In genomic region chr6:27684264-27685211, GRCh38 we compare ENCODE assay signal across 1 cellular context.
A peak's percentile ranks its signal among the peaks of the same experiment; 100 is the strongest.
TF ChIP-seq lines count a peak whose summit lies in the region.

No MANE protein-coding gene starts in this region.

TF ChIP-seq in HepG2, 621 proteins besides CTCF, POLR2A, EP300 and RAD21 (continued from another document and continues in another):
- no peak for TF ChIP-seq ZNF720 (CRISPR knock-in tag; IDR thresholded peaks at IDR 0.05)
- peak; percentile 56 for TF ChIP-seq ELF3 (CRISPR knock-in tag; IDR thresholded peaks at IDR 0.05)
- no peak for TF ChIP-seq MTA3 (CRISPR knock-in tag; IDR thresholded peaks at IDR 0.05)
- TF ChIP-seq ZFX (CRISPR knock-in tag; IDR thresholded peaks at IDR 0.05; ENCODE audit: low read depth): peak; percentile 40
- TF ChIP-seq MEF2D (CRISPR knock-in tag; IDR thresholded peaks at IDR 0.05): no peak
- TF ChIP-seq, protein P1, sequence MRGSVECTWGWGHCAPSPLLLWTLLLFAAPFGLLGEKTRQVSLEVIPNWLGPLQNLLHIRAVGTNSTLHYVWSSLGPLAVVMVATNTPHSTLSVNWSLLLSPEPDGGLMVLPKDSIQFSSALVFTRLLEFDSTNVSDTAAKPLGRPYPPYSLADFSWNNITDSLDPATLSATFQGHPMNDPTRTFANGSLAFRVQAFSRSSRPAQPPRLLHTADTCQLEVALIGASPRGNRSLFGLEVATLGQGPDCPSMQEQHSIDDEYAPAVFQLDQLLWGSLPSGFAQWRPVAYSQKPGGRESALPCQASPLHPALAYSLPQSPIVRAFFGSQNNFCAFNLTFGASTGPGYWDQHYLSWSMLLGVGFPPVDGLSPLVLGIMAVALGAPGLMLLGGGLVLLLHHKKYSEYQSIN (CRISPR knock-in tag; IDR thresholded peaks at IDR 0.05; ENCODE audit: borderline replicate concordance): no peak
- no peak for TF ChIP-seq ZZZ3 (CRISPR knock-in tag; IDR thresholded peaks at IDR 0.05; ENCODE audit: borderline replicate concordance)
- TF ChIP-seq ZNF558 (CRISPR knock-in tag; IDR thresholded peaks at IDR 0.05; ENCODE audit: borderline replicate concordance): no peak
- no peak for TF ChIP-seq AGO2 (optimal IDR thresholded peaks at IDR 0.05; ENCODE audit: low read depth, low read length)
- TF ChIP-seq MTF2 (CRISPR knock-in tag; IDR thresholded peaks at IDR 0.05; ENCODE audit: borderline replicate concordance): no peak
- TF ChIP-seq KDM6A (CRISPR knock-in tag; IDR thresholded peaks at IDR 0.05; ENCODE audit: low read depth): no peak
- no peak; the same call in 1 of the 2 replicates for TF ChIP-seq KDM1A (CRISPR knock-in tag; IDR thresholded peaks at IDR 0.05)
- no peak for TF ChIP-seq SIN3A (IDR thresholded peaks at IDR 0.05; ENCODE audit: borderline replicate concordance, low read depth, low read length)
- TF ChIP-seq FOXC1 (CRISPR knock-in tag; IDR thresholded peaks at IDR 0.05; ENCODE audit: borderline replicate concordance): no peak
- TF ChIP-seq GATAD2A (CRISPR knock-in tag; IDR thresholded peaks at IDR 0.05): peak; percentile 93
- TF ChIP-seq SNAPC2 (CRISPR knock-in tag; IDR thresholded peaks at IDR 0.05): no peak
- peak; percentile 78 for TF ChIP-seq RXRB (CRISPR knock-in tag; IDR thresholded peaks at IDR 0.05; ENCODE audit: borderline replicate concordance)
- TF ChIP-seq ZNF263 (CRISPR knock-in tag; IDR thresholded peaks at IDR 0.05): no peak
- no peak for TF ChIP-seq ZNF484 (CRISPR knock-in tag; IDR thresholded peaks at IDR 0.05; ENCODE audit: borderline replicate concordance, low read depth)
- TF ChIP-seq, protein P2, sequence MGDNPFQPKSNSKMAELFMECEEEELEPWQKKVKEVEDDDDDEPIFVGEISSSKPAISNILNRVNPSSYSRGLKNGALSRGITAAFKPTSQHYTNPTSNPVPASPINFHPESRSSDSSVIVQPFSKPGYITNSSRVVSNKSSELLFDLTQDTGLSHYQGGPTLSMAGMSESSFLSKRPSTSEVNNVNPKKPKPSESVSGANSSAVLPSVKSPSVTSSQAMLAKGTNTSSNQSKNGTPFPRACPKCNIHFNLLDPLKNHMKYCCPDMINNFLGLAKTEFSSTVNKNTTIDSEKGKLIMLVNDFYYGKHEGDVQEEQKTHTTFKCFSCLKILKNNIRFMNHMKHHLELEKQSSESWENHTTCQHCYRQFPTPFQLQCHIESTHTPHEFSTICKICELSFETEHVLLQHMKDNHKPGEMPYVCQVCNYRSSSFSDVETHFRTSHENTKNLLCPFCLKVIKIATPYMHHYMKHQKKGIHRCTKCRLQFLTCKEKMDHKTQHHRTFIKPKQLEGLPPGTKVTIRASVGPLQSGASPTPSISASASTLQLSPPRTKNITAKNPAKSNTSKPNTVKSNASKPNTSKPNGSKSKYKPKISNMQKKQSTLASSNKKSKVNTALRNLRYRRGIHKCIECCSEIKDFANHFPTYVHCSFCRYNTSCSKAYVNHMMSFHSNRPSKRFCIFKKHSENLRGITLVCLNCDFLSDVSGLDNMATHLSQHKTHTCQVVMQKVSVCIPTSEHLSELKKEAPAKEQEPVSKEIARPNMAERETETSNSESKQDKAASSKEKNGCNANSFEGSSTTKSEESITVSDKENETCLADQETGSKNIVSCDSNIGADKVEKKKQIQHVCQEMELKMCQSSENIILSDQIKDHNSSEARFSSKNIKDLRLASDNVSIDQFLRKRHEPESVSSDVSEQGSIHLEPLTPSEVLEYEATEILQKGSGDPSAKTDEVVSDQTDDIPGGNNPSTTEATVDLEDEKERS (CRISPR knock-in tag; IDR thresholded peaks at IDR 0.05): no peak
- no peak for TF ChIP-seq MEIS1 (CRISPR knock-in tag; IDR thresholded peaks at IDR 0.05; ENCODE audit: borderline replicate concordance)
- no peak for TF ChIP-seq TAF15 (IDR thresholded peaks at IDR 0.05; ENCODE audit: low read depth, low read length, poor library complexity, severe bottlenecking)
- TF ChIP-seq HINFP (CRISPR knock-in tag; IDR thresholded peaks at IDR 0.05; ENCODE audit: low read depth): no peak
- TF ChIP-seq, protein P3, sequence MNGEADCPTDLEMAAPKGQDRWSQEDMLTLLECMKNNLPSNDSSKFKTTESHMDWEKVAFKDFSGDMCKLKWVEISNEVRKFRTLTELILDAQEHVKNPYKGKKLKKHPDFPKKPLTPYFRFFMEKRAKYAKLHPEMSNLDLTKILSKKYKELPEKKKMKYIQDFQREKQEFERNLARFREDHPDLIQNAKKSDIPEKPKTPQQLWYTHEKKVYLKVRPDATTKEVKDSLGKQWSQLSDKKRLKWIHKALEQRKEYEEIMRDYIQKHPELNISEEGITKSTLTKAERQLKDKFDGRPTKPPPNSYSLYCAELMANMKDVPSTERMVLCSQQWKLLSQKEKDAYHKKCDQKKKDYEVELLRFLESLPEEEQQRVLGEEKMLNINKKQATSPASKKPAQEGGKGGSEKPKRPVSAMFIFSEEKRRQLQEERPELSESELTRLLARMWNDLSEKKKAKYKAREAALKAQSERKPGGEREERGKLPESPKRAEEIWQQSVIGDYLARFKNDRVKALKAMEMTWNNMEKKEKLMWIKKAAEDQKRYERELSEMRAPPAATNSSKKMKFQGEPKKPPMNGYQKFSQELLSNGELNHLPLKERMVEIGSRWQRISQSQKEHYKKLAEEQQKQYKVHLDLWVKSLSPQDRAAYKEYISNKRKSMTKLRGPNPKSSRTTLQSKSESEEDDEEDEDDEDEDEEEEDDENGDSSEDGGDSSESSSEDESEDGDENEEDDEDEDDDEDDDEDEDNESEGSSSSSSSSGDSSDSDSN (CRISPR knock-in tag; IDR thresholded peaks at IDR 0.05): 0 out of 2 replicates have a peak, but pooled peaks have one; percentile 30
- no peak for TF ChIP-seq PATZ1 (CRISPR knock-in tag; IDR thresholded peaks at IDR 0.05)
- TF ChIP-seq HES4 (CRISPR knock-in tag; IDR thresholded peaks at IDR 0.05; ENCODE audit: borderline replicate concordance): no peak
- TF ChIP-seq HIVEP1 (CRISPR knock-in tag; IDR thresholded peaks at IDR 0.05): no peak
- TF ChIP-seq BHLHE40 (IDR thresholded peaks at IDR 0.05; ENCODE audit: low read length): no peak
- TF ChIP-seq KLF11 (CRISPR knock-in tag; IDR thresholded peaks at IDR 0.05): peak; percentile 82; the same call in 1 of the 2 replicates
- no peak for TF ChIP-seq ZNF329 (CRISPR knock-in tag; IDR thresholded peaks at IDR 0.05; ENCODE audit: low read depth)
- peak; percentile 38; the same call in 1 of the 2 replicates for TF ChIP-seq YEATS4 (CRISPR knock-in tag; IDR thresholded peaks at IDR 0.05; ENCODE audit: borderline replicate concordance)
- no peak for TF ChIP-seq NFYB (CRISPR knock-in tag; IDR thresholded peaks at IDR 0.05)
- peak; percentile 17 for TF ChIP-seq TBL1XR1 (IDR thresholded peaks at IDR 0.05; ENCODE audit: borderline replicate concordance, low read length, partially characterized antibody)
- TF ChIP-seq MXD1 (CRISPR knock-in tag; IDR thresholded peaks at IDR 0.05): no peak
- no peak for TF ChIP-seq RARA (CRISPR knock-in tag; IDR thresholded peaks at IDR 0.05)
- no peak for TF ChIP-seq NRL (CRISPR knock-in tag; IDR thresholded peaks at IDR 0.05; ENCODE audit: borderline replicate concordance)
- TF ChIP-seq ATF6 (CRISPR knock-in tag; conservative IDR thresholded peaks at IDR 0.05): no peak
- TF ChIP-seq ZNF33B (CRISPR knock-in tag; IDR thresholded peaks at IDR 0.05): no peak
- no peak for TF ChIP-seq GATA4 (IDR thresholded peaks at IDR 0.05; ENCODE audit: borderline replicate concordance, low read depth)
- TF ChIP-seq ZNF432 (CRISPR knock-in tag; IDR thresholded peaks at IDR 0.05; ENCODE audit: borderline replicate concordance): no peak
- TF ChIP-seq, protein P4, sequence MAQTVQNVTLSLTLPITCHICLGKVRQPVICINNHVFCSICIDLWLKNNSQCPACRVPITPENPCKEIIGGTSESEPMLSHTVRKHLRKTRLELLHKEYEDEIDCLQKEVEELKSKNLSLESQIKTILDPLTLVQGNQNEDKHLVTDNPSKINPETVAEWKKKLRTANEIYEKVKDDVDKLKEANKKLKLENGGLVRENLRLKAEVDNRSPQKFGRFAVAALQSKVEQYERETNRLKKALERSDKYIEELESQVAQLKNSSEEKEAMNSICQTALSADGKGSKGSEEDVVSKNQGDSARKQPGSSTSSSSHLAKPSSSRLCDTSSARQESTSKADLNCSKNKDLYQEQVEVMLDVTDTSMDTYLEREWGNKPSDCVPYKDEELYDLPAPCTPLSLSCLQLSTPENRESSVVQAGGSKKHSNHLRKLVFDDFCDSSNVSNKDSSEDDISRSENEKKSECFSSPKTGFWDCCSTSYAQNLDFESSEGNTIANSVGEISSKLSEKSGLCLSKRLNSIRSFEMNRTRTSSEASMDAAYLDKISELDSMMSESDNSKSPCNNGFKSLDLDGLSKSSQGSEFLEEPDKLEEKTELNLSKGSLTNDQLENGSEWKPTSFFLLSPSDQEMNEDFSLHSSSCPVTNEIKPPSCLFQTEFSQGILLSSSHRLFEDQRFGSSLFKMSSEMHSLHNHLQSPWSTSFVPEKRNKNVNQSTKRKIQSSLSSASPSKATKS (CRISPR knock-in tag; IDR thresholded peaks at IDR 0.05): no peak
- no peak for TF ChIP-seq ZNF577 (CRISPR knock-in tag; IDR thresholded peaks at IDR 0.05; ENCODE audit: borderline replicate concordance, low read depth)
- TF ChIP-seq MIXL1 (CRISPR knock-in tag; IDR thresholded peaks at IDR 0.05): peak; percentile 54; the same call in 1 of the 2 replicates
- no peak for TF ChIP-seq PCBP2 (optimal IDR thresholded peaks at IDR 0.05; ENCODE audit: low read depth, low read length, poor library complexity, severe bottlenecking)
- TF ChIP-seq FOXK2 (IDR thresholded peaks at IDR 0.05): no peak
- no peak for TF ChIP-seq NFIB (CRISPR knock-in tag; IDR thresholded peaks at IDR 0.05; ENCODE audit: borderline replicate concordance)
- TF ChIP-seq AFF4 (CRISPR knock-in tag; IDR thresholded peaks at IDR 0.05): no peak
- peak; percentile 86; the same call in 1 of the 2 replicates for TF ChIP-seq SMAD3 (CRISPR knock-in tag; IDR thresholded peaks at IDR 0.05)
- TF ChIP-seq CC2D1A (CRISPR knock-in tag; IDR thresholded peaks at IDR 0.05): 0 out of 2 replicates have a peak, but pooled peaks have one; percentile 80
- no peak for TF ChIP-seq SUZ12 (IDR thresholded peaks at IDR 0.05; ENCODE audit: low read depth, low read length)
